ENCODE assay signal across 8 cellular contexts in genomic region chrX:32530802-32531403, GRCh38.
DNase-seq lines count a peak whose midpoint lies in the region; ATAC-seq, FAIRE-seq and TF ChIP-seq lines count a peak whose summit lies in the region.

No MANE protein-coding gene starts in this region.

- FAIRE-seq in A204.1 (lab: Jason Lieb, UNC), result peak; percentile 97

- H3K27me3 Mint-ChIP-seq in stimulated activated naive B cell treated with anti-CD40 and anti-IgM and Interleukin-4, amounts not matched to agents 10 μg/mL and 1 μg/mL and 100 μg/mL, for 72 hours, result peaks cover 0 to 4% of the 10 kb centered on the region in 2 donors
- no peaks in the 10 kb centered on the region for H3K27me3 Mint-ChIP-seq in activated naive CD8-positive, alpha-beta T cell treated with anti-CD3 and anti-CD28 coated beads for 36 hours

- H3K4me3 Mint-ChIP-seq in stimulated activated naive B cell treated with anti-CD40 and anti-IgM and Interleukin-4, amounts not matched to agents 10 μg/mL and 1 μg/mL and 100 μg/mL, for 72 hours, result no peak overlapping the region
- no peak overlapping the region for H3K4me3 Mint-ChIP-seq in activated naive CD8-positive, alpha-beta T cell treated with anti-CD3 and anti-CD28 coated beads for 36 hours

- no peaks in the 10 kb centered on the region for H3K4me1 Mint-ChIP-seq in stimulated activated naive B cell treated with anti-CD40 and anti-IgM and Interleukin-4, amounts not matched to agents 10 μg/mL and 1 μg/mL and 100 μg/mL, for 72 hours
- H3K4me1 Mint-ChIP-seq in activated naive CD8-positive, alpha-beta T cell treated with anti-CD3 and anti-CD28 coated beads for 36 hours, result no peaks in the 10 kb centered on the region

- peak; percentile 35 for DNase-seq in ELR (ENCODE audit: low read depth)
- DNase-seq in Jurkat, Clone E6-1 (ENCODE audit: low read depth, low spot score), result peak; percentile 28
- peak; percentile 35 for DNase-seq in fibroblast of the conjunctiva (ENCODE audit: low read depth)
- DNase-seq in putamen (ENCODE audit: low spot score), result peak; percentile 30
- DNase-seq in stimulated activated naive B cell treated with anti-CD40 and anti-IgM and Interleukin-4, amounts not matched to agents 10 μg/mL and 1 μg/mL and 100 μg/mL, for 72 hours, result no peak
- DNase-seq in activated naive CD8-positive, alpha-beta T cell treated with anti-CD3 and anti-CD28 coated beads for 36 hours, result no peak

- no peaks in the 10 kb centered on the region for H3K9me3 Mint-ChIP-seq in stimulated activated naive B cell treated with anti-CD40 and anti-IgM and Interleukin-4, amounts not matched to agents 10 μg/mL and 1 μg/mL and 100 μg/mL, for 72 hours
- no peaks in the 10 kb centered on the region for H3K9me3 Mint-ChIP-seq in activated naive CD8-positive, alpha-beta T cell treated with anti-CD3 and anti-CD28 coated beads for 36 hours

- H3K27ac Mint-ChIP-seq in stimulated activated naive B cell treated with anti-CD40 and anti-IgM and Interleukin-4, amounts not matched to agents 10 μg/mL and 1 μg/mL and 100 μg/mL, for 72 hours, result no peak overlapping the region
- no peak overlapping the region for H3K27ac Mint-ChIP-seq in activated naive CD8-positive, alpha-beta T cell treated with anti-CD3 and anti-CD28 coated beads for 36 hours

- H3K36me3 Mint-ChIP-seq in stimulated activated naive B cell treated with anti-CD40 and anti-IgM and Interleukin-4, amounts not matched to agents 10 μg/mL and 1 μg/mL and 100 μg/mL, for 72 hours, result no peaks in the 10 kb centered on the region
- no peaks in the 10 kb centered on the region for H3K36me3 Mint-ChIP-seq in activated naive CD8-positive, alpha-beta T cell treated with anti-CD3 and anti-CD28 coated beads for 36 hours

- peak; percentile 57; the same call in 2 of the 3 replicates for ATAC-seq in SK-N-SH treated with all-trans-retinoic acid at 6 μM for 48 hours
- no peak for ATAC-seq in stimulated activated naive B cell treated with anti-CD40 and anti-IgM and Interleukin-4, amounts not matched to agents 10 μg/mL and 1 μg/mL and 100 μg/mL, for 72 hours (replicated peaks)

- peak overlapping the region; percentile 20 for H3K4me3 ChIP-seq in Jurkat, Clone E6-1 (ENCODE audit: low read length)

TF ChIP-seq in SK-N-SH treated with all-trans-retinoic acid at 6 μM for 48 hours, 23 proteins besides CTCF, POLR2A, EP300 and RAD21:
- no peak for TF ChIP-seq PATZ1 (CRISPR knock-in tag; IDR thresholded peaks at IDR 0.05; ENCODE audit: borderline replicate concordance)
- no peak for TF ChIP-seq OSR1 (CRISPR knock-in tag; IDR thresholded peaks at IDR 0.05)
- no peak for TF ChIP-seq TSHZ2 (CRISPR knock-in tag; IDR thresholded peaks at IDR 0.05)
- no peak for TF ChIP-seq ZFP30 (CRISPR knock-in tag; IDR thresholded peaks at IDR 0.05)
- TF ChIP-seq ESRRG (CRISPR knock-in tag; IDR thresholded peaks at IDR 0.05), result no peak
- TF ChIP-seq TCF4 (CRISPR knock-in tag; IDR thresholded peaks at IDR 0.05; ENCODE audit: borderline replicate concordance), result no peak
- no peak for TF ChIP-seq ZC3H10 (CRISPR knock-in tag; IDR thresholded peaks at IDR 0.05)

Comparison
In these comparisons a context has a peak if more than half of its experiments do, and no peak if none do; other contexts are left out.
1. DNase-seq: peak in ELR (single experiment), Jurkat, Clone E6-1 (single experiment), fibroblast of the conjunctiva (single experiment) and putamen (single experiment); none in stimulated activated naive B cell treated with anti-CD40 and anti-IgM and Interleukin-4, amounts not matched to agents 10 μg/mL and 1 μg/mL and 100 μg/mL, for 72 hours (single experiment) and activated naive CD8-positive, alpha-beta T cell treated with anti-CD3 and anti-CD28 coated beads for 36 hours (single experiment).